In the genomic region with DNA sequence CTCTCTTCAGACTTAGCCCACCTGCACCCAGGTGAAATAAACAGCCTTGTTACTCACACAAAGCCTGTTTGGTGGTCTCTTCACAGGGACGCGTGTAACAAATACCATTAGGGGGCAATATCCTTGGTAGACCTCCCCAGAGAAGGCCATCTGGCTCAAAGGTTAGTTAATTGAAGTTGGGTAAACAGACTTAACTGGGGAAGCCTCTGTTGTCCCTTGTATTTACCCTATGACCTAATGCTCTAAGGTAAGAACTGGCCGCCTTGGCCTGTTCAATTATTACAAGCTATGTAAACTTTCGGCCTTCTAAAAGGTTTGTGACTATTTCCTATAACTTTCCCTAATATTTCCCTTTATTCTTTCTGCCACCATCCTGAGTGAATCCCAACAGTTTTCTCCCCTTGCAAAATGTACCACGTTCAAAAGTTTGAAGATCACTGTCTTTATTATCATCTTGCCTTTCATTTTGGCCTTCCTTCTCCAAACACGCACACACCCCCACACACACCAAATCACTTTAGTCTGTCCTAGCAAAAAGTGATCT, we compare ENCODE assay signal across 17 cellular contexts. TPM values are rescaled to one million over a fixed set of nuclear protein-coding genes. Genes with fewer than 3 reads are reported as not detected.
DNase-seq lines count a peak whose midpoint lies in the region; ATAC-seq lines count a peak whose summit lies in the region.
"Had no signal": no experiment of that assay in that cellular context is flagged by ENCODE, and none has a peak within 500 bp of the region (broad histone marks: within the 10 kb centered on the region; RNA-seq: fewer than 3 reads in every experiment).

No MANE protein-coding gene starts in this region.

- H3K4me3 ChIP-seq in CD4-positive, alpha-beta memory T cell (ENCODE audit: low read length in 2 of 2): no peak overlapping the region
- H3K4me3 ChIP-seq in HUES48 (ENCODE audit: low read depth, low read length): no peak overlapping the region
- H3K4me3 ChIP-seq: adrenal gland, BLaER1 had no signal

- peak overlapping the region; percentile 68 to 96 (median 88) for H3K27ac Mint-ChIP-seq in CD4-positive, alpha-beta memory T cell
- H3K27ac Mint-ChIP-seq in activated naive CD8-positive, alpha-beta T cell treated with anti-CD3 and anti-CD28 coated beads, Interleukin-2, amount 50 U/mL, for 24 hours: peak overlapping the region; percentile 44
- peak overlapping the region; percentile 92 to 99 (median 96) for H3K27ac Mint-ChIP-seq in naive thymus-derived CD8-positive, alpha-beta T cell
- H3K27ac Mint-ChIP-seq: activated B cell treated with CpG ODN at 0.5 μM for 24 hours; stimulated activated naive B cell treated with anti-CD40 and anti-IgM and Interleukin-4, amounts not matched to agents 10 μg/mL and 1 μg/mL and 100 μg/mL, for 72 hours had no signal

- no peaks in the 10 kb centered on the region for H3K9me3 Mint-ChIP-seq in CD4-positive, alpha-beta memory T cell
- no peaks in the 10 kb centered on the region for H3K9me3 Mint-ChIP-seq in activated naive CD8-positive, alpha-beta T cell treated with anti-CD3 and anti-CD28 coated beads, Interleukin-2, amount 50 U/mL, for 24 hours
- no peaks in the 10 kb centered on the region for H3K9me3 Mint-ChIP-seq in naive thymus-derived CD8-positive, alpha-beta T cell
- H3K9me3 Mint-ChIP-seq: activated B cell treated with CpG ODN at 0.5 μM for 24 hours; stimulated activated naive B cell treated with anti-CD40 and anti-IgM and Interleukin-4, amounts not matched to agents 10 μg/mL and 1 μg/mL and 100 μg/mL, for 72 hours had no signal

- H3K9me3 ChIP-seq in CD4-positive, alpha-beta memory T cell (ENCODE audit: control insufficient read depth in 1 of 2, low read length in 2 of 2): no peaks in the 10 kb centered on the region
- no peaks in the 10 kb centered on the region for H3K9me3 ChIP-seq in HUES48 (ENCODE audit: control insufficient read depth, insufficient read depth, low read length)
- H3K9me3 ChIP-seq: adrenal gland, BLaER1 had no signal

- POLR2A ChIA-PET in CD4-positive, alpha-beta memory T cell (lab: Charles Lee; ENCODE audit: partially characterized antibody): interaction anchor here (1.3 to 6.2 kb wide), 3 partner anchors 22 to 81 kb away, joined by 3 to 73 read pairs (median 4); partner anchors contain the start of gene YEATS4
- POLR2A ChIA-PET in naive thymus-derived CD8-positive, alpha-beta T cell (lab: Charles Lee): interaction anchor here (0.6 to 4.3 kb wide), 4 partner anchors 26 to 253 kb away, joined by 3 to 58 read pairs (median 20); partner anchors contain the start of genes CCT2 and YEATS4

- ATAC-seq in activated naive CD8-positive, alpha-beta T cell treated with anti-CD3 and anti-CD28 coated beads, Interleukin-2, amount 50 U/mL, for 24 hours: no peak
- ATAC-seq in naive thymus-derived CD8-positive, alpha-beta T cell: no peak
- ATAC-seq in HG02885 (IDR thresholded peaks at IDR 0.05; ENCODE audit: poor library complexity, unreplicated experiment): no peak
- no peak for ATAC-seq in HG03039 (IDR thresholded peaks at IDR 0.05; ENCODE audit: unreplicated experiment)
- ATAC-seq: stimulated activated naive B cell treated with anti-CD40 and anti-IgM and Interleukin-4, amounts not matched to agents 10 μg/mL and 1 μg/mL and 100 μg/mL, for 72 hours had no signal

- intact Hi-C loops in CD4-positive, alpha-beta memory T cell (cut with micrococcal nuclease): loop anchor here (10.0 kb wide), 1 partner anchor 142 kb away; the partner anchor contains the start of gene FRS2

- no peaks in the 10 kb centered on the region for H3K27me3 Mint-ChIP-seq in CD4-positive, alpha-beta memory T cell
- no peaks in the 10 kb centered on the region for H3K27me3 Mint-ChIP-seq in activated naive CD8-positive, alpha-beta T cell treated with anti-CD3 and anti-CD28 coated beads, Interleukin-2, amount 50 U/mL, for 24 hours
- no peaks in the 10 kb centered on the region for H3K27me3 Mint-ChIP-seq in naive thymus-derived CD8-positive, alpha-beta T cell
- H3K27me3 Mint-ChIP-seq: activated B cell treated with CpG ODN at 0.5 μM for 24 hours; stimulated activated naive B cell treated with anti-CD40 and anti-IgM and Interleukin-4, amounts not matched to agents 10 μg/mL and 1 μg/mL and 100 μg/mL, for 72 hours had no signal

- CTCF ChIA-PET in CD4-positive, alpha-beta memory T cell (lab: Charles Lee; ENCODE audit: partially characterized antibody): interaction anchor here (2.9 to 7.4 kb wide), 2 partner anchors 25 to 238 kb away, joined by 12 to 82 read pairs; no protein-coding TSS in a partner anchor

- H3K4me1 ChIP-seq in CD4-positive, alpha-beta memory T cell (ENCODE audit: insufficient read depth, low read length): peaks cover 60% of the 10 kb centered on the region
- peaks cover 46% of the 10 kb centered on the region for H3K4me1 ChIP-seq in HUES48 (ENCODE audit: control insufficient read depth, insufficient read depth, low read length)

- H3K36me3 ChIP-seq in CD4-positive, alpha-beta memory T cell (ENCODE audit: insufficient read depth, low read length): no peaks in the 10 kb centered on the region
- H3K36me3 ChIP-seq in HUES48 (ENCODE audit: control insufficient read depth, insufficient read depth, low read length): no peaks in the 10 kb centered on the region
- H3K36me3 ChIP-seq: adrenal gland, BLaER1 had no signal

- peaks cover 36 to 63% (median 50%) of the 10 kb centered on the region in 4 donors for H3K4me1 Mint-ChIP-seq in CD4-positive, alpha-beta memory T cell
- peaks cover 50% of the 10 kb centered on the region for H3K4me1 Mint-ChIP-seq in activated naive CD8-positive, alpha-beta T cell treated with anti-CD3 and anti-CD28 coated beads, Interleukin-2, amount 50 U/mL, for 24 hours
- H3K4me1 Mint-ChIP-seq in naive thymus-derived CD8-positive, alpha-beta T cell: peaks cover 24 to 61% (median 50%) of the 10 kb centered on the region in 4 donors

- DNase-seq in CD4-positive, alpha-beta memory T cell: no peak
- no peak for DNase-seq in activated naive CD8-positive, alpha-beta T cell treated with anti-CD3 and anti-CD28 coated beads, Interleukin-2, amount 50 U/mL, for 24 hours
- DNase-seq in naive thymus-derived CD8-positive, alpha-beta T cell: no peak
- DNase-seq in D341Med (ENCODE audit: low spot score): no peak
- DNase-seq: activated B cell treated with CpG ODN at 0.5 μM for 24 hours; adrenal gland; HCEC 1CT; NCI-H1694 treated with DMSO at 0.1 percent for 48 hours; NCI-H510A; posterior cingulate gyrus; stimulated activated naive B cell treated with anti-CD40 and anti-IgM and Interleukin-4, amounts not matched to agents 10 μg/mL and 1 μg/mL and 100 μg/mL, for 72 hours had no signal

- peaks cover 0 to 12% of the 10 kb centered on the region in 2 donors for H3K36me3 Mint-ChIP-seq in CD4-positive, alpha-beta memory T cell
- H3K36me3 Mint-ChIP-seq in activated naive CD8-positive, alpha-beta T cell treated with anti-CD3 and anti-CD28 coated beads, Interleukin-2, amount 50 U/mL, for 24 hours (ENCODE audit: low read depth): no peaks in the 10 kb centered on the region
- no peaks in the 10 kb centered on the region for H3K36me3 Mint-ChIP-seq in naive thymus-derived CD8-positive, alpha-beta T cell
- H3K36me3 Mint-ChIP-seq: stimulated activated naive B cell treated with anti-CD40 and anti-IgM and Interleukin-4, amounts not matched to agents 10 μg/mL and 1 μg/mL and 100 μg/mL, for 72 hours had no signal

- peak overlapping the region; percentile 72 for H3K27ac ChIP-seq in CD4-positive, alpha-beta memory T cell (ENCODE audit: low read depth, low read length)
- H3K27ac ChIP-seq in HUES48 (ENCODE audit: low read depth, low read length): peak overlapping the region; percentile 77
- H3K27ac ChIP-seq: adrenal gland, BLaER1 had no signal

- H3K4me3 Mint-ChIP-seq in CD4-positive, alpha-beta memory T cell: peak overlapping the region in 7 of 8 donors; percentile 61 to 96 (median 75)
- H3K4me3 Mint-ChIP-seq in activated naive CD8-positive, alpha-beta T cell treated with anti-CD3 and anti-CD28 coated beads, Interleukin-2, amount 50 U/mL, for 24 hours: no peak overlapping the region
- H3K4me3 Mint-ChIP-seq in naive thymus-derived CD8-positive, alpha-beta T cell: peak overlapping the region in 9 of 10 donors; percentile 46 to 96 (median 74)
- H3K4me3 Mint-ChIP-seq: activated B cell treated with CpG ODN at 0.5 μM for 24 hours; stimulated activated naive B cell treated with anti-CD40 and anti-IgM and Interleukin-4, amounts not matched to agents 10 μg/mL and 1 μg/mL and 100 μg/mL, for 72 hours had no signal

- H3K9ac ChIP-seq in HUES48 (ENCODE audit: low read depth, low read length): no peak overlapping the region
- H3K9ac ChIP-seq: BLaER1 had no signal

- no peaks in the 10 kb centered on the region for H3K27me3 ChIP-seq in CD4-positive, alpha-beta memory T cell (ENCODE audit: insufficient read depth, low read length)
- H3K27me3 ChIP-seq in HUES48 (ENCODE audit: control insufficient read depth, insufficient read depth, low read length): no peaks in the 10 kb centered on the region
- H3K27me3 ChIP-seq: adrenal gland had no signal

RNA-seq across cellular contexts. Expression of gene LYZ, which starts 15.3 kb away (rescaled TPM):
- 10 to 100 TPM; 40.5 to 42.3 TPM for total RNA-seq in CD4-positive, alpha-beta memory T cell
- 1 to 10 TPM; 5.3 to 7.7 TPM for polyA plus RNA-seq in CD4-positive, alpha-beta memory T cell
- total RNA-seq in naive thymus-derived CD8-positive, alpha-beta T cell: 1 to 10 TPM; 7.2 to 7.3 TPM
- 10 to 100 TPM in 1 of 3 donors, 1 to 10 TPM in 1, under 1 TPM in 1; 0.09 to 17.3 (median 5.9) TPM for polyA plus RNA-seq in naive thymus-derived CD8-positive, alpha-beta T cell
- total RNA-seq: LHCN-M2 had no signal
- polyA plus RNA-seq: keratinocyte had no signal

RNA-seq across cellular contexts. Expression of gene YEATS4, which starts 26.7 kb away (rescaled TPM):
- total RNA-seq in CD4-positive, alpha-beta memory T cell: 10 to 100 TPM; 18.2 to 19.6 TPM
- 10 to 100 TPM; 44.9 to 57.5 TPM for polyA plus RNA-seq in CD4-positive, alpha-beta memory T cell
- total RNA-seq in naive thymus-derived CD8-positive, alpha-beta T cell: 10 to 100 TPM; 18.0 to 24.9 TPM
- polyA plus RNA-seq in naive thymus-derived CD8-positive, alpha-beta T cell: 10 to 100 TPM; 50.9 to 66.4 (median 54.4) TPM

Comparison
In these comparisons a context has a peak if more than half of its experiments do, and no peak if none do; other contexts are left out.
1. H3K27ac Mint-ChIP-seq: peak in every context shown above with its lines; median percentile 96 in naive thymus-derived CD8-positive, alpha-beta T cell; 88 in CD4-positive, alpha-beta memory T cell; 44 in activated naive CD8-positive, alpha-beta T cell treated with anti-CD3 and anti-CD28 coated beads, Interleukin-2, amount 50 U/mL, for 24 hours.
2. RNA of gene LYZ, which starts 15.3 kb away (total RNA-seq): 40.5 to 42.3 TPM in CD4-positive, alpha-beta memory T cell; 7.2 to 7.3 TPM in naive thymus-derived CD8-positive, alpha-beta T cell; every median in the first group is over 4 times any median in the second.